ENCODE assay signal across 8 cellular contexts in genomic region chr3:185585523-185585861, GRCh38.
DNase-seq lines count a peak whose midpoint lies in the region; TF ChIP-seq lines count a peak whose summit lies in the region.

No MANE protein-coding gene starts in this region.

- H3K79me2 ChIP-seq in Loucy (ENCODE audit: insufficient read depth, low read length), result peaks cover 34% of the 10 kb centered on the region

- DNase-seq in NCI-H1694 (lab: John Stamatoyannopoulos, UW), result no peak
- DNase-seq in dedifferentiated amniotic fluid mesenchymal stem cell (ENCODE audit: extremely low spot score), result no peak
- no peak for DNase-seq in D341Med (ENCODE audit: low spot score)
- DNase-seq in activated gamma-delta T cell (lab: John Stamatoyannopoulos, UW), result no peak

- H3K4me2 ChIP-seq in BLaER1 (peak overlapping the region; percentile 81), Loucy (ENCODE audit: low read depth, low read length, poor library complexity, severe bottlenecking) (peak overlapping the region; percentile 94)

- H3F3A ChIP-seq in Loucy (ENCODE audit: low read depth), result no peaks in the 10 kb centered on the region

- H3K27ac ChIP-seq in BLaER1, result peak overlapping the region; percentile 58

- H3K9me3 Mint-ChIP-seq in dendritic cell treated with granulocyte-macrophage colony-stimulating factor and Interleukin-4, amounts not matched to agents 40 ng/mL and 50 ng/mL, for 4 days, result no peaks in the 10 kb centered on the region
- H3K9me3 Mint-ChIP-seq in nephron, result no peaks in the 10 kb centered on the region

- H3K9me2 ChIP-seq in Loucy (replicated peaks; ENCODE audit: low read depth, low read length), result no peaks in the 10 kb centered on the region

- intact Hi-C loops in dendritic cell treated with granulocyte-macrophage colony-stimulating factor and Interleukin-4, amounts not matched to agents 40 ng/mL and 50 ng/mL, for 4 days (cut with micrococcal nuclease), result no loop called here

- H3K9ac ChIP-seq in BLaER1, result peak overlapping the region; percentile 95
- H3K9ac ChIP-seq in Loucy (ENCODE audit: low read depth, low read length, poor library complexity, severe bottlenecking), result peak overlapping the region; percentile 75

- TF ChIP-seq CTCF in Loucy (conservative IDR thresholded peaks at IDR 0.05; ENCODE audit: low read length) (no peak), nephron (IDR thresholded peaks at IDR 0.05; ENCODE audit: unreplicated experiment in 3 of 3) (no peak)

- peaks cover 39% of the 10 kb centered on the region for H3K4me1 ChIP-seq in BLaER1
- peaks cover 23% of the 10 kb centered on the region for H3K4me1 ChIP-seq in Loucy (ENCODE audit: insufficient read depth, low read length, poor library complexity, severe bottlenecking)

- no peaks in the 10 kb centered on the region for H3K27me3 Mint-ChIP-seq in dendritic cell treated with granulocyte-macrophage colony-stimulating factor and Interleukin-4, amounts not matched to agents 40 ng/mL and 50 ng/mL, for 4 days
- peaks cover 14% of the 10 kb centered on the region for H3K27me3 Mint-ChIP-seq in nephron (ENCODE audit: low read depth)

- H3K27me3 ChIP-seq in BLaER1 (no peaks in the 10 kb centered on the region), Loucy (ENCODE audit: insufficient read depth, low read length, poor library complexity, severe bottlenecking) (no peaks in the 10 kb centered on the region)

- H3K36me3 ChIP-seq in BLaER1, result peaks cover 8% of the 10 kb centered on the region
- H3K36me3 ChIP-seq in Loucy (ENCODE audit: insufficient read depth, low read length), result no peaks in the 10 kb centered on the region

- H3K4me1 Mint-ChIP-seq in dendritic cell treated with granulocyte-macrophage colony-stimulating factor and Interleukin-4, amounts not matched to agents 40 ng/mL and 50 ng/mL, for 4 days (ENCODE audit: low read depth), result peaks cover 24% of the 10 kb centered on the region
- H3K4me1 Mint-ChIP-seq in nephron, result peaks cover 19% of the 10 kb centered on the region

- H3K4me3 Mint-ChIP-seq in dendritic cell treated with granulocyte-macrophage colony-stimulating factor and Interleukin-4, amounts not matched to agents 40 ng/mL and 50 ng/mL, for 4 days, result peak overlapping the region; percentile 87
- peak overlapping the region; percentile 87 to 89 (median 87) for H3K4me3 Mint-ChIP-seq in nephron

- H3K9me3 ChIP-seq in BLaER1 (no peaks in the 10 kb centered on the region), Loucy (ENCODE audit: insufficient read depth, low read depth, low read length) (no peaks in the 10 kb centered on the region)

- H2AFZ ChIP-seq in Loucy (ENCODE audit: low read length), result peak overlapping the region; percentile 78

- peak overlapping the region; percentile 98 for H3K27ac Mint-ChIP-seq in dendritic cell treated with granulocyte-macrophage colony-stimulating factor and Interleukin-4, amounts not matched to agents 40 ng/mL and 50 ng/mL, for 4 days
- peak overlapping the region; percentile 50 to 88 (median 82) for H3K27ac Mint-ChIP-seq in nephron

- peaks cover 13% of the 10 kb centered on the region for H3K36me3 Mint-ChIP-seq in dendritic cell treated with granulocyte-macrophage colony-stimulating factor and Interleukin-4, amounts not matched to agents 40 ng/mL and 50 ng/mL, for 4 days (ENCODE audit: low read depth)
- no peaks in the 10 kb centered on the region for H3K36me3 Mint-ChIP-seq in nephron (ENCODE audit: low read depth)

- peak overlapping the region; percentile 96 for H3K4me3 ChIP-seq in BLaER1
- H3K4me3 ChIP-seq in Loucy (ENCODE audit: low read length, poor library complexity, severe bottlenecking), result peak overlapping the region; percentile 89

- H4K20me1 ChIP-seq in BLaER1 (peaks cover 6% of the 10 kb centered on the region; the same call in 1 of the 2 replicates), Loucy (ENCODE audit: insufficient read depth, low read length, poor library complexity, severe bottlenecking) (peaks cover 3% of the 10 kb centered on the region)
